Comparison of ENCODE assay signal across 10 cellular contexts in the genomic region with DNA sequence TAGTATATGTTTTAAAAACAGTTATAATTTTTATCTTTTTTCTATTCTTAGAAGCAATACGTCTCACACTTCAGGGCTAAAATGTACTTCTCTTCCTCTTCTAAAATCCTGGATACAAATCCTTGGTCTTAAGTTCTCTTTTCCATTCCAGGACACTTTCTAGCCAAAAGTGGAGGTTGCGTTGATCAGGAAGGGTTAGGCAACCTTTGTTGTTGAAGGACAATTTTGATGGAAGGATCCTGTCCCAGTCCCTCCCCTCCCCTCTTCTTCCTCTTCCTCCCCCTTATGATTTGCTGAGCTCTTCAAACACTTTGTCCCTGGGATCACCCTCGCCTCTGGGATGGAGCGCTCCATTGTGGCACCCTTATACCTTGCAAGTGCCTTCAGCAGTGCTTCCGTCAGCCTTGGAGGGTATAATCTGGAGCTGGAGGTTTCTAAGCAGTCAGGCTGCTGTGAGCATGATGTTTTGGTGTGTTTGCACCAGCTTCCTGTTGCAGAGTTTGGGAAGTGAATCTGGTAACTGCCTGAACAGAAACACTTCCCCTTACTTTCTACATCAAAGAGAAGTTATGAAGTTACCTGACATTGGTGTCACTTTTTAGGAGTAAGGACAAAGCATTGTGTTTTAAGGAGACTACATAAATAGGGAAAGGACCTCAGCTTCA.
DNase-seq lines count a peak whose midpoint lies in the region; ATAC-seq and TF ChIP-seq lines count a peak whose summit lies in the region.
"Had no signal": no experiment of that assay in that cellular context is flagged by ENCODE, and none has a peak within 500 bp of the region (broad histone marks: within the 10 kb centered on the region; RNA-seq: fewer than 3 reads in every experiment).

No MANE protein-coding gene starts in this region.

- H3K9me3 Mint-ChIP-seq in activated CD4-positive, alpha-beta T cell treated with anti-CD3 and anti-CD28 coated beads for 36 hours (ENCODE audit: low read depth) = peaks cover 2% of the 10 kb centered on the region
- H3K9me3 Mint-ChIP-seq in stimulated activated naive CD8-positive, alpha-beta T cell treated with anti-CD3 and anti-CD28 coated beads, Interleukin-15, Interleukin-2, amounts not matched to agents 100 ng/mL and 50 ng/mL, for 24 hours = no peaks in the 10 kb centered on the region

- TF ChIP-seq CTCF in NB4 (IDR thresholded peaks at IDR 0.05; ENCODE audit: low read depth, low read length) = no peak

- H3K36me3 Mint-ChIP-seq in activated CD4-positive, alpha-beta T cell treated with anti-CD3 and anti-CD28 coated beads for 36 hours (ENCODE audit: low read depth) = no peaks in the 10 kb centered on the region
- no peaks in the 10 kb centered on the region for H3K36me3 Mint-ChIP-seq in stimulated activated naive CD8-positive, alpha-beta T cell treated with anti-CD3 and anti-CD28 coated beads, Interleukin-15, Interleukin-2, amounts not matched to agents 100 ng/mL and 50 ng/mL, for 24 hours (ENCODE audit: low read depth)

- H3K4me3 Mint-ChIP-seq in activated CD4-positive, alpha-beta T cell treated with anti-CD3 and anti-CD28 coated beads for 36 hours = peak overlapping the region; percentile 46
- peak overlapping the region; percentile 74 for H3K4me3 Mint-ChIP-seq in stimulated activated naive CD8-positive, alpha-beta T cell treated with anti-CD3 and anti-CD28 coated beads, Interleukin-15, Interleukin-2, amounts not matched to agents 100 ng/mL and 50 ng/mL, for 24 hours

- POLR2A ChIA-PET in activated CD4-positive, alpha-beta T cell treated with anti-CD3 and anti-CD28 coated beads for 36 hours (lab: Charles Lee) = interaction anchor here (1.0 to 1.2 kb wide), 2 partner anchors 89 to 92 kb away, joined by 3 to 5 read pairs; no protein-coding TSS in a partner anchor

- DNase-seq in activated CD4-positive, alpha-beta T cell treated with anti-CD3 and anti-CD28 coated beads for 36 hours = peak; percentile 17
- DNase-seq in activated CD4-positive, alpha-beta T cell treated with anti-CD3 and anti-CD28 coated beads for 4 hours = no peak
- DNase-seq in NB4 (ENCODE audit: low read depth) = peak; percentile 63
- DNase-seq in effector CD4-positive, alpha-beta T cell = peak; percentile 3
- DNase-seq in retina = no peak
- DNase-seq in stimulated activated CD4-positive, alpha-beta T cell treated with anti-CD3 and anti-CD28 coated beads, Interleukin-4, amount 100 ng/mL, for 4 hours = no peak
- DNase-seq: ACHN, heart right ventricle had no signal

- no peak overlapping the region for H3K4me3 ChIP-seq in NB4 (ENCODE audit: low read depth, low read length)
- H3K4me3 ChIP-seq: heart right ventricle had no signal

- H3K27ac Mint-ChIP-seq in activated CD4-positive, alpha-beta T cell treated with anti-CD3 and anti-CD28 coated beads for 36 hours = peak overlapping the region; percentile 88
- peak overlapping the region; percentile 88 for H3K27ac Mint-ChIP-seq in stimulated activated naive CD8-positive, alpha-beta T cell treated with anti-CD3 and anti-CD28 coated beads, Interleukin-15, Interleukin-2, amounts not matched to agents 100 ng/mL and 50 ng/mL, for 24 hours

- intact Hi-C loops in activated CD4-positive, alpha-beta T cell treated with anti-CD3 and anti-CD28 coated beads for 36 hours (cut with DNase I, micrococcal nuclease) = loop anchor here (1.0 to 5.0 kb wide), 10 partner anchors 29 to 243 kb away; a partner anchor contains a TSS

- ATAC-seq in activated CD4-positive, alpha-beta T cell treated with anti-CD3 and anti-CD28 coated beads for 36 hours = no peak
- no peak for ATAC-seq in GM21390 (IDR thresholded peaks at IDR 0.05; ENCODE audit: unreplicated experiment)

- H3K4me1 Mint-ChIP-seq in activated CD4-positive, alpha-beta T cell treated with anti-CD3 and anti-CD28 coated beads for 36 hours = peaks cover 55% of the 10 kb centered on the region
- peaks cover 64% of the 10 kb centered on the region for H3K4me1 Mint-ChIP-seq in stimulated activated naive CD8-positive, alpha-beta T cell treated with anti-CD3 and anti-CD28 coated beads, Interleukin-15, Interleukin-2, amounts not matched to agents 100 ng/mL and 50 ng/mL, for 24 hours (ENCODE audit: low read depth)

- TF ChIP-seq POLR2A in NB4 (IDR thresholded peaks at IDR 0.05; ENCODE audit: extremely low read depth, insufficient read length) = no peak

- no peaks in the 10 kb centered on the region for H3K27me3 Mint-ChIP-seq in activated CD4-positive, alpha-beta T cell treated with anti-CD3 and anti-CD28 coated beads for 36 hours
- no peaks in the 10 kb centered on the region for H3K27me3 Mint-ChIP-seq in stimulated activated naive CD8-positive, alpha-beta T cell treated with anti-CD3 and anti-CD28 coated beads, Interleukin-15, Interleukin-2, amounts not matched to agents 100 ng/mL and 50 ng/mL, for 24 hours

- CTCF ChIA-PET in activated CD4-positive, alpha-beta T cell treated with anti-CD3 and anti-CD28 coated beads for 36 hours (lab: Charles Lee) = interaction anchor here (0.6 to 1.9 kb wide), 6 partner anchors 11 to 737 kb away, joined by 3 to 7 read pairs (median 3); no protein-coding TSS in a partner anchor

Comparison
In these comparisons a context has a peak if more than half of its experiments do, and no peak if none do; other contexts are left out.
1. DNase-seq: peak in activated CD4-positive, alpha-beta T cell treated with anti-CD3 and anti-CD28 coated beads for 36 hours (single experiment), NB4 (single experiment) and effector CD4-positive, alpha-beta T cell (single experiment); none in activated CD4-positive, alpha-beta T cell treated with anti-CD3 and anti-CD28 coated beads for 4 hours (0 of 2), retina (single experiment) and stimulated activated CD4-positive, alpha-beta T cell treated with anti-CD3 and anti-CD28 coated beads, Interleukin-4, amount 100 ng/mL, for 4 hours (0 of 2).